In genomic region chr1:39798859-39799769, GRCh38 we compare ENCODE assay signal across 8 cellular contexts. TPM values are rescaled to one million over a fixed set of nuclear protein-coding genes. Genes with fewer than 3 reads are reported as not detected.
DNase-seq lines count a peak whose midpoint lies in the region; ATAC-seq and TF ChIP-seq lines count a peak whose summit lies in the region.
"Not testable (repeated sequence)": the region's sequence is repeated elsewhere in the genome, so short reads cannot be mapped to it uniquely, and the experiment has no call there.

No MANE protein-coding gene starts in this region.

- H3K4me1 ChIP-seq in lower lobe of right lung, result not testable (repeated sequence)

- H3K36me3 ChIP-seq in lower lobe of right lung, result not testable (repeated sequence)

- peak; percentile 100 for DNase-seq in COLO668 (lab: John Stamatoyannopoulos, UW; ENCODE audit: unreplicated experiment)
- DNase-seq in NCI-H748 treated with DMSO at 0.1 percent for 48 hours (lab: John Stamatoyannopoulos, UW), result peak; percentile 79
- peak; percentile 85 for DNase-seq in activated CD4-positive, alpha-beta T cell treated with anti-CD3 and anti-CD28 coated beads, Interleukin-2, amount 50 U/mL, for 1 hour
- not testable (repeated sequence) for DNase-seq in coronary artery (ENCODE audit: low spot score)
- DNase-seq in lower lobe of right lung, result peak; percentile 84
- DNase-seq in stimulated activated CD4-positive, alpha-beta T cell treated with anti-CD3 and anti-CD28 coated beads, TNF-alpha, amount 100 ng/mL, for 48 hours (ENCODE audit: low read depth in 3 of 3), result peak; percentile 69 to 85 (median 85)

- H3K27me3 ChIP-seq in lower lobe of right lung (ENCODE audit: low read depth), result not testable (repeated sequence)

- intact Hi-C loops in lower lobe of right lung (cut with DNase I), result not testable (repeated sequence)

- H3K4me3 ChIP-seq in coronary artery (peak overlapping the region; percentile 30), lower lobe of right lung (peak overlapping the region; percentile 11)

- not testable (repeated sequence) for H3K27ac ChIP-seq in coronary artery
- peak overlapping the region; percentile 49 for H3K27ac ChIP-seq in lower lobe of right lung

- ATAC-seq in GM19372 (IDR thresholded peaks at IDR 0.05; ENCODE audit: low read depth, unreplicated experiment) (peak; percentile 90), HG03175 (IDR thresholded peaks at IDR 0.05; ENCODE audit: unreplicated experiment) (peak; percentile 88), lower lobe of right lung (peak; percentile 94)

- not testable (repeated sequence) for TF ChIP-seq CTCF in coronary artery (IDR thresholded peaks at IDR 0.05); lower lobe of right lung (IDR thresholded peaks at IDR 0.05)

- not testable (repeated sequence) for H3K9me3 ChIP-seq in lower lobe of right lung

RNA-seq across cellular contexts. Expression of gene BMP8B, which starts 10.4 kb away (rescaled TPM):
- 1.7 TPM for total RNA-seq in lower lobe of right lung

RNA-seq across cellular contexts. Expression of gene OXCT2, which starts 28.0 kb away (rescaled TPM):
- total RNA-seq in lower lobe of right lung, result 0.47 TPM
